ENCODE assay signal across 38 cellular contexts in the genomic region with DNA sequence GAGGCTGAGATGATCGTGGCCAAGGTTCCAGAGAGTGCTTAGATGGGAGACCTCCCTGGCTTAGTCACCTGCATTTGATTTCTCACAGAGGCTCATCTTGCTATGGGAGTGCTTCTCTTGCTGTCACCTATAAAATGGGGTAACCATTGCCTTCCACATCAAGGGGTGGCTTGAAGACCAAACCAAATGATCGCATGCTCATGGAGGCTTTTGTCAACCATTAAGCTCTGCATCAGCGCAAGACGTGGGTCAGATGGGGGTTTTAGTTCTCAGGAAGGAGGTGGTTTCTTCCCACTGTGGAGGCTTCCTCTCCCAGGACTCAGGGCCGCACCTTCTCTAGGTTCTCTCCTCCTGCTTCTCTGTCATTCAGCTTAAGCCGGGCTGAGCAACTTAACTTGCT. TPM values are rescaled to one million over a fixed set of nuclear protein-coding genes. Genes with fewer than 3 reads are reported as not detected.
"Had no signal": no experiment of that assay in that cellular context is flagged by ENCODE, and none has a peak within 500 bp of the region (broad histone marks: within the 10 kb centered on the region; RNA-seq: fewer than 3 reads in every experiment).

No MANE protein-coding gene starts in this region.

- ATAC-seq: activated CD8-positive, alpha-beta T cell treated with anti-CD3 and anti-CD28 coated beads for 36 hours; activated naive CD4-positive, alpha-beta T cell treated with anti-CD3 and anti-CD28 coated beads, Interleukin-2, amount 50 U/mL, for 72 hours; activated T-cell treated with anti-CD3 and anti-CD28 coated beads, Interleukin-2, amount 50 U/mL, for 4 hours; activated T-cell treated with anti-CD3 and anti-CD28 coated beads, Interleukin-2, amount 50 U/mL, for 72 hours; activated T-helper 17 cell treated with anti-CD3 and anti-CD28 coated beads, Interleukin-2, amount 50 U/mL, for 72 hours; body of pancreas had no signal

- H3K4me1 Mint-ChIP-seq: activated B cell treated with CpG ODN at 0.5 μM for 24 hours; activated CD4-positive, alpha-beta T cell treated with anti-CD3 and anti-CD28 coated beads, Interleukin-2, amount 10 ng/mL, durations not matched to agents 24 days and 14 days; activated naive CD8-positive, alpha-beta T cell treated with anti-CD3 and anti-CD28 coated beads for 36 hours; activated T-helper 17 cell treated with anti-CD3 and anti-CD28 coated beads, Interleukin-2, amount 50 U/mL, for 72 hours had no signal

- H3K4me3 ChIP-seq: adrenal gland, body of pancreas, breast epithelium had no signal

- H3K36me3 ChIP-seq: adrenal gland, brain microvascular endothelial cell, breast epithelium had no signal

- H3K9me3 ChIP-seq: adrenal gland, body of pancreas, breast epithelium had no signal

- DNase-seq: activated B cell treated with CpG ODN at 0.5 μM for 24 hours; activated CD4-positive, alpha-beta memory T cell treated with anti-CD3 and anti-CD28 coated beads for 36 hours; activated CD4-positive, alpha-beta T cell treated with anti-CD3 and anti-CD28 coated beads for 4 hours; activated CD4-positive, alpha-beta T cell treated with anti-CD3 and anti-CD28 coated beads, Interleukin-2, amount 10 ng/mL, durations not matched to agents 24 days and 14 days; activated CD4-positive, alpha-beta T cell treated with anti-CD3 and anti-CD28 coated beads, Interleukin-2, amount 50 U/mL, for 1 hour; activated CD4-positive, alpha-beta T cell treated with anti-CD3 and anti-CD28 coated beads, Interleukin-2, amount 50 U/mL, for 4 hours; activated CD4-positive, CD25-positive, alpha-beta regulatory T cell treated with anti-CD3 and anti-CD28 coated beads, Interleukin-2, amount 50 U/mL, for 72 hours; activated CD8-positive, alpha-beta memory T cell treated with anti-CD3 and anti-CD28 coated beads, Interleukin-2, amount 50 U/mL, for 4 hours; activated CD8-positive, alpha-beta T cell treated with anti-CD3 and anti-CD28 coated beads for 36 hours; activated effector memory CD4-positive, alpha-beta T cell treated with anti-CD3 and anti-CD28 coated beads, Interleukin-2, amount 50 U/mL, for 16 hours; activated gamma-delta T cell treated with Interleukin-2 at 50 U/mL for 16 hours; activated naive CD4-positive, alpha-beta T cell; activated naive CD4-positive, alpha-beta T cell treated with anti-CD3 and anti-CD28 coated beads for 36 hours; activated naive CD4-positive, alpha-beta T cell treated with anti-CD3 and anti-CD28 coated beads, Interleukin-2, amount 50 U/mL, for 16 hours; activated naive CD8-positive, alpha-beta T cell treated with anti-CD3 and anti-CD28 coated beads for 36 hours; activated T-cell treated with anti-CD3 and anti-CD28 coated beads for 4 hours; activated T-cell treated with anti-CD3 and anti-CD28 coated beads, Interleukin-2, amount 50 U/mL, for 1 hour; activated T-cell treated with anti-CD3 and anti-CD28 coated beads, Interleukin-2, amount 50 U/mL, for 4 hours; activated T-cell treated with anti-CD3 and anti-CD28 coated beads, Interleukin-2, amount 50 U/mL, for 72 hours; adrenal gland; amniotic stem cell; aorta; body of pancreas; brain microvascular endothelial cell; central memory CD4-positive, alpha-beta T cell; T-helper 2 cell; T-helper 9 cell had no signal

- H3K9me3 Mint-ChIP-seq: activated B cell treated with CpG ODN at 0.5 μM for 24 hours; activated CD4-positive, alpha-beta memory T cell treated with anti-CD3 and anti-CD28 coated beads for 36 hours; activated CD4-positive, alpha-beta T cell treated with anti-CD3 and anti-CD28 coated beads, Interleukin-2, amount 10 ng/mL, durations not matched to agents 24 days and 14 days; activated CD8-positive, alpha-beta T cell treated with anti-CD3 and anti-CD28 coated beads for 36 hours; activated naive CD4-positive, alpha-beta T cell treated with anti-CD3 and anti-CD28 coated beads for 36 hours; activated naive CD4-positive, alpha-beta T cell treated with anti-CD3 and anti-CD28 coated beads, Interleukin-2, amount 50 U/mL, for 72 hours; activated naive CD8-positive, alpha-beta T cell treated with anti-CD3 and anti-CD28 coated beads for 36 hours; activated T-cell treated with anti-CD3 and anti-CD28 coated beads, Interleukin-2, amount 50 U/mL, for 4 hours; activated T-cell treated with anti-CD3 and anti-CD28 coated beads, Interleukin-2, amount 50 U/mL, for 72 hours; activated T-helper 1 cell treated with anti-CD3 and anti-CD28 coated beads, Interleukin-12 subunit alpha, Interleukin-12 subunit beta, Interleukin-2, Interleukin-4 antibody, amounts not matched to agents 30 ng/mL and 10 ng/mL and 1 ng/mL, durations not matched to agents 14 hours and 24 hours and 36 hours; activated T-helper 17 cell treated with anti-CD3 and anti-CD28 coated beads, Interleukin-2, amount 50 U/mL, for 72 hours; T-helper 1 cell treated with Interleukin-12 subunit alpha and Interleukin-12 subunit beta and Interleukin-4 antibody, amounts not matched to agents 30 μg/mL and 1 μg/mL, for 36 hours; T-helper 2 cell treated with Interferon-gamma antibody and Interleukin-4, amounts not matched to agents 5 μg/mL and 100 μg/mL, for 36 hours had no signal

- H3K4me3 Mint-ChIP-seq: activated B cell treated with CpG ODN at 0.5 μM for 24 hours; activated CD4-positive, alpha-beta memory T cell treated with anti-CD3 and anti-CD28 coated beads for 36 hours; activated CD4-positive, alpha-beta T cell treated with anti-CD3 and anti-CD28 coated beads, Interleukin-2, amount 10 ng/mL, durations not matched to agents 24 days and 14 days; activated CD8-positive, alpha-beta T cell treated with anti-CD3 and anti-CD28 coated beads for 36 hours; activated naive CD4-positive, alpha-beta T cell treated with anti-CD3 and anti-CD28 coated beads for 36 hours; activated naive CD8-positive, alpha-beta T cell treated with anti-CD3 and anti-CD28 coated beads for 36 hours; activated T-cell treated with anti-CD3 and anti-CD28 coated beads, Interleukin-2, amount 50 U/mL, for 4 hours; activated T-cell treated with anti-CD3 and anti-CD28 coated beads, Interleukin-2, amount 50 U/mL, for 72 hours; activated T-helper 1 cell treated with anti-CD3 and anti-CD28 coated beads, Interleukin-12 subunit alpha, Interleukin-12 subunit beta, Interleukin-2, Interleukin-4 antibody, amounts not matched to agents 30 ng/mL and 10 ng/mL and 1 ng/mL, durations not matched to agents 14 hours and 24 hours and 36 hours; activated T-helper 17 cell treated with anti-CD3 and anti-CD28 coated beads, Interleukin-2, amount 50 U/mL, for 72 hours; T-helper 1 cell treated with Interleukin-12 subunit alpha and Interleukin-12 subunit beta and Interleukin-4 antibody, amounts not matched to agents 30 μg/mL and 1 μg/mL, for 36 hours; T-helper 2 cell treated with Interferon-gamma antibody and Interleukin-4, amounts not matched to agents 5 μg/mL and 100 μg/mL, for 36 hours had no signal

- H3K27me3 ChIP-seq: adrenal gland, body of pancreas, brain microvascular endothelial cell, breast epithelium had no signal

- H3K36me3 Mint-ChIP-seq: activated CD4-positive, alpha-beta memory T cell treated with anti-CD3 and anti-CD28 coated beads for 36 hours; activated naive CD4-positive, alpha-beta T cell treated with anti-CD3 and anti-CD28 coated beads, Interleukin-2, amount 50 U/mL, for 72 hours; activated naive CD8-positive, alpha-beta T cell treated with anti-CD3 and anti-CD28 coated beads for 36 hours had no signal

- FAIRE-seq: astrocyte, TTC549 had no signal

- H3K27ac Mint-ChIP-seq: activated B cell treated with CpG ODN at 0.5 μM for 24 hours; activated CD4-positive, alpha-beta memory T cell treated with anti-CD3 and anti-CD28 coated beads for 36 hours; activated CD4-positive, alpha-beta T cell treated with anti-CD3 and anti-CD28 coated beads, Interleukin-2, amount 10 ng/mL, durations not matched to agents 24 days and 14 days; activated CD8-positive, alpha-beta T cell treated with anti-CD3 and anti-CD28 coated beads for 36 hours; activated naive CD4-positive, alpha-beta T cell treated with anti-CD3 and anti-CD28 coated beads for 36 hours; activated naive CD4-positive, alpha-beta T cell treated with anti-CD3 and anti-CD28 coated beads, Interleukin-2, amount 50 U/mL, for 72 hours; activated naive CD8-positive, alpha-beta T cell treated with anti-CD3 and anti-CD28 coated beads for 36 hours; activated T-cell treated with anti-CD3 and anti-CD28 coated beads, Interleukin-2, amount 50 U/mL, for 72 hours; activated T-helper 1 cell treated with anti-CD3 and anti-CD28 coated beads, Interleukin-12 subunit alpha, Interleukin-12 subunit beta, Interleukin-2, Interleukin-4 antibody, amounts not matched to agents 30 ng/mL and 10 ng/mL and 1 ng/mL, durations not matched to agents 14 hours and 24 hours and 36 hours; activated T-helper 17 cell treated with anti-CD3 and anti-CD28 coated beads, Interleukin-2, amount 50 U/mL, for 72 hours; T-helper 1 cell treated with Interleukin-12 subunit alpha and Interleukin-12 subunit beta and Interleukin-4 antibody, amounts not matched to agents 30 μg/mL and 1 μg/mL, for 36 hours; T-helper 2 cell treated with Interferon-gamma antibody and Interleukin-4, amounts not matched to agents 5 μg/mL and 100 μg/mL, for 36 hours had no signal

- H3K4me1 ChIP-seq: adrenal gland, breast epithelium had no signal

- H3K27ac ChIP-seq: adrenal gland, body of pancreas, brain microvascular endothelial cell, breast epithelium, VCaP had no signal

RNA-seq across cellular contexts. Expression of gene NOX5, which starts 27.4 kb away (rescaled TPM):
- total RNA-seq: activated CD4-positive, alpha-beta T cell treated with anti-CD3 and anti-CD28 coated beads, Interleukin-2, amount 10 ng/mL, durations not matched to agents 24 days and 14 days; activated CD8-positive, alpha-beta memory T cell treated with anti-CD3 and anti-CD28 coated beads for 36 hours; activated CD8-positive, alpha-beta T cell treated with anti-CD3 and anti-CD28 coated beads for 36 hours; activated naive CD4-positive, alpha-beta T cell treated with anti-CD3 and anti-CD28 coated beads for 36 hours; activated naive CD8-positive, alpha-beta T cell treated with anti-CD3 and anti-CD28 coated beads for 36 hours; activated T-cell treated with anti-CD3 and anti-CD28 coated beads, Interleukin-2, amount 50 U/mL, for 4 hours; activated T-cell treated with anti-CD3 and anti-CD28 coated beads, Interleukin-2, amount 50 U/mL, for 72 hours; activated T-helper 17 cell treated with anti-CD3 and anti-CD28 coated beads, Interleukin-2, amount 50 U/mL, for 72 hours; cardiac septum had no signal

RNA-seq across cellular contexts. Expression of gene SPESP1, which starts 56.8 kb away (rescaled TPM):
- total RNA-seq: astrocyte had no signal
